ENCODE assay signal across 24 cellular contexts in the genomic region with DNA sequence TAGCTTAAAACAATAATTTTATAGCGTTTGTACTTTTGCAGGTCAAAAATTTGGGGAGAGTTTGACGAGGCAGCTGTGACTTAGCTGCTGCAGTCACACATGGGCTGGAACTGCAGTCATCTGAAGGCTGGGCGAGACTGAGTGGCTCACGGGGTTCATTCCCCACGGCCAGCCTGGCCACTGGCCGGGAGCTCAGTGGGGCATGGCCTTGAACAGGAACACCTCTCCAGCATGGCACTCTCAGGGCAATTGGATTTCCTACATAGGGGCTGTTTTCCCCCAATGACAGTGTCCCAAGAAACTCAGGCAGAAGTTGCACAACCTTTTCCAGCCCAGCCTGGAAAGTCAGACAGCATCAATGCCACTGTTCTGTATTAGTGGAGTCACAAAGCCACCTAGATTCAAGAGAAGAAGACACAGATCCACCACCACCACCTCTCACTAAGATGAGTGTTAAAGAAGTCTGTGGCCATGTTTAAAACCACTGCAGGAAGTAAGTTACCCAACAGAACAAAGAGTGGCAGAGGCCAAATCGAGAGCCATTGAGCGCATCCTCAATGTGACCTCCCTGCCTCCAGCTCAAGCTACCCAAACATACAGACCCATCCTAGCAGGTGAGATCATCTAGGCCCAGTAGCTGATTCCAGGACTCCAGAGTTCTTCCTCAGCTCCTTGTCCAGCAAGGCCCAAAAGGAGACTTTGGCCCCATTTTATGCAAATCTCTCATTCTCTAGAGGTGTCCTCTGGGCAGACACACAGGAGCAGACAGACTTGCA.
"Had no signal": no experiment of that assay in that cellular context is flagged by ENCODE, and none has a peak within 500 bp of the region (broad histone marks: within the 10 kb centered on the region; RNA-seq: fewer than 3 reads in every experiment).

No MANE protein-coding gene starts in this region.

- H3K27me3 Mint-ChIP-seq: activated CD4-positive, alpha-beta memory T cell treated with anti-CD3 and anti-CD28 coated beads for 36 hours; activated CD4-positive, alpha-beta T cell treated with anti-CD3 and anti-CD28 coated beads, Interleukin-2, amount 10 ng/mL, durations not matched to agents 7 days and 5 days; IgD-negative memory B cell had no signal

- H3K4me3 ChIP-seq: SK-N-MC had no signal

- H3K27ac Mint-ChIP-seq: activated CD4-positive, alpha-beta memory T cell treated with anti-CD3 and anti-CD28 coated beads for 36 hours; activated CD4-positive, alpha-beta T cell treated with anti-CD3 and anti-CD28 coated beads, Interleukin-2, amount 10 ng/mL, durations not matched to agents 7 days and 5 days; activated naive CD4-positive, alpha-beta T cell treated with anti-CD3 and anti-CD28 coated beads for 36 hours; activated naive CD8-positive, alpha-beta T cell; brain; IgD-negative memory B cell; T-cell had no signal

- H3K4me3 Mint-ChIP-seq: activated CD4-positive, alpha-beta memory T cell treated with anti-CD3 and anti-CD28 coated beads for 36 hours; activated CD4-positive, alpha-beta T cell treated with anti-CD3 and anti-CD28 coated beads, Interleukin-2, amount 10 ng/mL, durations not matched to agents 7 days and 5 days; activated naive CD4-positive, alpha-beta T cell treated with anti-CD3 and anti-CD28 coated beads for 36 hours; activated naive CD8-positive, alpha-beta T cell; activated T-cell treated with anti-CD3 and anti-CD28 coated beads, Interleukin-2, amount 50 U/mL, for 4 hours; brain; IgD-negative memory B cell; T-cell had no signal

- H3K36me3 Mint-ChIP-seq: activated CD4-positive, alpha-beta memory T cell treated with anti-CD3 and anti-CD28 coated beads for 36 hours; activated naive CD8-positive, alpha-beta T cell; brain; IgD-negative memory B cell; T-cell had no signal

- H3K9me3 Mint-ChIP-seq: activated CD4-positive, alpha-beta memory T cell treated with anti-CD3 and anti-CD28 coated beads for 36 hours; activated naive CD4-positive, alpha-beta T cell treated with anti-CD3 and anti-CD28 coated beads for 36 hours; activated T-cell treated with anti-CD3 and anti-CD28 coated beads, Interleukin-2, amount 50 U/mL, for 4 hours; brain had no signal

- ATAC-seq: activated T-cell treated with anti-CD3 and anti-CD28 coated beads, Interleukin-2, amount 50 U/mL, for 4 hours; Panc1; Right ventricle myocardium inferior; T-cell had no signal

- H3K4me1 Mint-ChIP-seq: activated CD4-positive, alpha-beta T cell treated with anti-CD3 and anti-CD28 coated beads, Interleukin-2, amount 10 ng/mL, durations not matched to agents 7 days and 5 days; IgD-negative memory B cell; T-cell had no signal

- DNase-seq: activated CD4-positive, alpha-beta memory T cell treated with anti-CD3 and anti-CD28 coated beads for 36 hours; activated CD4-positive, alpha-beta T cell treated with anti-CD3 and anti-CD28 coated beads, Interleukin-2, amount 10 ng/mL, durations not matched to agents 7 days and 5 days; activated CD4-positive, CD25-positive, alpha-beta regulatory T cell; activated CD8-positive, alpha-beta memory T cell treated with anti-CD3 and anti-CD28 coated beads for 24 hours; activated gamma-delta T cell; activated naive CD4-positive, alpha-beta T cell treated with anti-CD3 and anti-CD28 coated beads for 36 hours; activated T-cell treated with anti-CD3 and anti-CD28 coated beads, Interleukin-2, amount 50 U/mL, for 4 hours; amygdala; NCI-H1105 treated with DMSO at 0.1 percent for 48 hours; NCI-H1436 treated with DMSO at 0.1 percent for 48 hours; NCI-H187 treated with DMSO at 0.1 percent for 48 hours; NCI-H2081 treated with DMSO at 0.1 percent for 48 hours; NCI-H446; NCI-H524; OCI-M1; RPMI8226; T-cell; T1000 had no signal
